ENCODE assay signal across 8 cellular contexts in genomic region chr16:3106205-3106928, GRCh38. TPM values are rescaled to one million over a fixed set of nuclear protein-coding genes. Genes with fewer than 3 reads are reported as not detected.
DNase-seq lines count a peak whose midpoint lies in the region; TF ChIP-seq lines count a peak whose summit lies in the region.

No MANE protein-coding gene starts in this region.

- no peak overlapping the region for H3K27ac ChIP-seq in mesodermal cell (ENCODE audit: low read depth, low read length, severe bottlenecking)

- peak overlapping the region; percentile 55 for H3K9ac ChIP-seq in endocrine pancreas (ENCODE audit: control insufficient read depth, insufficient read depth, low read length)

- H3K36me3 ChIP-seq in endocrine pancreas (ENCODE audit: control insufficient read depth, insufficient read depth, low read length) (no peaks in the 10 kb centered on the region), mesodermal cell (ENCODE audit: control insufficient read depth, insufficient read depth, low read length) (no peaks in the 10 kb centered on the region)

- WGBS in mesodermal cell (ENCODE audit: insufficient coverage in 2 of 2), 2 experiments: 1 to 2% methylated on average over 58 to 74 of the region's 74 CpGs

- H3K4me1 ChIP-seq in endocrine pancreas (ENCODE audit: control insufficient read depth, insufficient read depth, low read length): no peaks in the 10 kb centered on the region
- H3K4me1 ChIP-seq in mesodermal cell (ENCODE audit: control insufficient read depth, insufficient read depth, low read length, poor library complexity, severe bottlenecking): peaks cover 5% of the 10 kb centered on the region

- no peak for TF ChIP-seq CTCF in GM20000 (IDR thresholded peaks at IDR 0.05; ENCODE audit: extremely low read depth, missing control alignments)

- H3K4me3 ChIP-seq in endocrine pancreas (ENCODE audit: control insufficient read depth, insufficient read depth, low read length) (peak overlapping the region; percentile 40), mesodermal cell (ENCODE audit: extremely low read depth, insufficient read depth, low read length, poor library complexity, severe bottlenecking) (peak overlapping the region; percentile 60)

- H3K27me3 ChIP-seq in endocrine pancreas (ENCODE audit: control insufficient read depth, insufficient read depth, low read length): no peaks in the 10 kb centered on the region

- DNase-seq in COLO668 (lab: John Stamatoyannopoulos, UW; ENCODE audit: unreplicated experiment): peak; percentile 96
- DNase-seq in GM20000 (ENCODE audit: low spot score): peak; percentile 99
- peak in 74 of 76 experiments; percentile 25 to 94 (median 88) for DNase-seq in HUDEP-2 (lab: John Stamatoyannopoulos, UW; ENCODE audit: unreplicated experiment in 76 of 76)
- peak; percentile 81 to 92 for DNase-seq in NOMO-1 (lab: John Stamatoyannopoulos, UW; ENCODE audit: unreplicated experiment in 2 of 2)
- peak; percentile 71 for DNase-seq in activated CD8-positive, alpha-beta memory T cell treated with anti-CD3 and anti-CD28 coated beads, Interleukin-2, amount 50 U/mL, for 1 hour (ENCODE audit: extremely low read depth)
- DNase-seq in stimulated activated CD8-positive, alpha-beta memory T cell treated with anti-CD3 and anti-CD28 coated beads, Interleukin-15, amount 100 ng/mL, for 1 hour (ENCODE audit: low read depth): peak; percentile 77

- no peaks in the 10 kb centered on the region for H3K9me3 ChIP-seq in endocrine pancreas (ENCODE audit: control insufficient read depth, low read length)
- no peaks in the 10 kb centered on the region for H3K9me3 ChIP-seq in mesodermal cell (ENCODE audit: control insufficient read depth, low read length)

RNA-seq across cellular contexts. Expression of gene ZNF205, which starts 6.0 kb away (rescaled TPM):
- 15.9 TPM for polyA plus RNA-seq in mesodermal cell (2013, experiment 1 of 2)
- 14.3 TPM for polyA plus RNA-seq in mesodermal cell (2013, experiment 2 of 2)

RNA-seq across cellular contexts. Expression of gene ZSCAN10, which starts 7.3 kb away (rescaled TPM):
- 1.2 TPM for polyA plus RNA-seq in mesodermal cell (2013, experiment 1 of 2)
- polyA plus RNA-seq in mesodermal cell (2013, experiment 2 of 2): 0.66 TPM

RNA-seq across cellular contexts. Expression of gene ZNF213, which starts 28.5 kb away (rescaled TPM):
- polyA plus RNA-seq in mesodermal cell (2013, experiment 1 of 2): 10.0 TPM
- 8.3 TPM for polyA plus RNA-seq in mesodermal cell (2013, experiment 2 of 2)

RNA-seq across cellular contexts. Expression of gene IL32, which starts 40.9 kb away (rescaled TPM):
- polyA plus RNA-seq in mesodermal cell (2013, experiment 1 of 2): 7.1 TPM
- polyA plus RNA-seq in mesodermal cell (2013, experiment 2 of 2): 5.0 TPM
